Comparison of ENCODE assay signal across 1 cellular context in genomic region chr17:29583324-29584248, GRCh38.
TF ChIP-seq lines count a peak whose summit lies in the region.

No MANE protein-coding gene starts in this region.

TF ChIP-seq in H1, 55 proteins besides CTCF, POLR2A, EP300 and RAD21:
- no peak for TF ChIP-seq KDM1A (IDR thresholded peaks at IDR 0.05; ENCODE audit: borderline replicate concordance, low read length)
- TF ChIP-seq E2F6 (IDR thresholded peaks at IDR 0.05): no peak
- TF ChIP-seq ASH2L (IDR thresholded peaks at IDR 0.05; ENCODE audit: low read length): no peak
- no peak for TF ChIP-seq HDAC6 (IDR thresholded peaks at IDR 0.05; ENCODE audit: low read depth, low read length)
- TF ChIP-seq SP4 (IDR thresholded peaks at IDR 0.05; ENCODE audit: low read length): no peak
- no peak for TF ChIP-seq SIX5 (IDR thresholded peaks at IDR 0.05; ENCODE audit: low read depth, low read length)
- no peak for TF ChIP-seq RNF2 (IDR thresholded peaks at IDR 0.05; ENCODE audit: borderline replicate concordance, low read depth, low read length, missing control alignments, poor library complexity, severe bottlenecking)
- TF ChIP-seq EZH2 (IDR thresholded peaks at IDR 0.05; ENCODE audit: low read depth, low read length, severe bottlenecking): no peak
- no peak for TF ChIP-seq JUN (IDR thresholded peaks at IDR 0.05; ENCODE audit: low read depth, low read length)
